1 cellular context compared by ENCODE assay signal in genomic region chr11:47177846-47178245, GRCh38.
TF ChIP-seq lines count a peak whose summit lies in the region.

No MANE protein-coding gene starts in this region.

TF ChIP-seq in endothelial cell of umbilical vein, 7 proteins besides CTCF, POLR2A, EP300 and RAD21:
- TF ChIP-seq FOS (IDR thresholded peaks at IDR 0.05; ENCODE audit: borderline replicate concordance, insufficient read depth, low read length): no peak
- no peak for TF ChIP-seq POLR2AphosphoS5 (IDR thresholded peaks at IDR 0.05; ENCODE audit: insufficient read depth, low read depth, low read length)
- TF ChIP-seq JUN (IDR thresholded peaks at IDR 0.05; ENCODE audit: borderline replicate concordance, insufficient read depth, insufficient read length, low read depth): no peak
- no peak for TF ChIP-seq EZH2 (IDR thresholded peaks at IDR 0.05; ENCODE audit: borderline replicate concordance, low read depth, low read length, severe bottlenecking)
